Comparison of ENCODE assay signal across 21 cellular contexts in the genomic region with DNA sequence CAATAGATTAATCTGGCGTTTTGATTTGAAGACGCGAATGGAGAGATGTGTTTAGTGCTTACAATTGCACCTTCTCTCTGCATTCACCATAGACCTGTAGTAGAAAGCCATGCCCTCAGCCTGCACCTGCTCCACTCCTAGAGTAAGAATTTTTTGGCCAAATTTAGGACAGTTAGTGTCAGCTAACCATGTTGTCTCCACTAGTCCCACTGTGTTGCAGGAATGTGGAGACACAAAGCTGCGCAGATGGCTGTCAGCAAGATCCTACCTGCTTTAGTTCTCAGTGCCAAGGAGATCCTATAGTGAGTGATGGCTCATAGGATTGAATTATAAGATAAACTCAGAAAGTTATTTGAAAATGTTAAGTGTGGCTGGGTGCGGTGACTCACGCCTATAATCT. TPM values are rescaled to one million over a fixed set of nuclear protein-coding genes. Genes with fewer than 3 reads are reported as not detected.
DNase-seq lines count a peak whose midpoint lies in the region; ATAC-seq and TF ChIP-seq lines count a peak whose summit lies in the region.
"Had no signal": no experiment of that assay in that cellular context is flagged by ENCODE, and none has a peak within 500 bp of the region (broad histone marks: within the 10 kb centered on the region; RNA-seq: fewer than 3 reads in every experiment).

No MANE protein-coding gene starts in this region.

- intact Hi-C loops in activated CD4-positive, alpha-beta memory T cell treated with anti-CD3 and anti-CD28 coated beads for 36 hours (cut with micrococcal nuclease), result loop anchor here (10.0 kb wide), 1 partner anchor 732 kb away; a partner anchor contains a TSS

- no peaks in the 10 kb centered on the region for H3K9me3 Mint-ChIP-seq in activated CD4-positive, alpha-beta memory T cell treated with anti-CD3 and anti-CD28 coated beads for 36 hours
- H3K9me3 Mint-ChIP-seq in activated CD4-positive, alpha-beta memory T cell treated with anti-CD3 and anti-CD28 coated beads, Interleukin-2, amount 10 ng/mL, durations not matched to agents 7 days and 5 days, result no peaks in the 10 kb centered on the region
- H3K9me3 Mint-ChIP-seq: CD4-positive, alpha-beta memory T cell had no signal

- no peak for DNase-seq in activated CD4-positive, alpha-beta memory T cell treated with anti-CD3 and anti-CD28 coated beads for 36 hours
- DNase-seq in activated CD4-positive, alpha-beta memory T cell treated with anti-CD3 and anti-CD28 coated beads, Interleukin-2, amount 10 ng/mL, durations not matched to agents 7 days and 5 days, result no peak
- DNase-seq in G401 (ENCODE audit: low spot score) (peak; percentile 88), cerebellum (ENCODE audit: low spot score) (peak; percentile 75), osteoblast (ENCODE audit: insufficient read length, low spot score, missing footprints) (peak; percentile 37), SKM-1 (lab: John Stamatoyannopoulos, UW; ENCODE audit: unreplicated experiment) (no peak)
- DNase-seq: 8988T; ACHN; AML-193; BE2C; Calu3; CD4-positive, alpha-beta memory T cell; COR-L47; DMS53; DMS79 treated with DMSO at 0.1 percent for 48 hours; GOT3; H7; HCEC 1CT had no signal

- no peaks in the 10 kb centered on the region for H3K27me3 ChIP-seq in osteoblast (ENCODE audit: insufficient read depth, low read length)
- H3K27me3 ChIP-seq: BE2C; BLaER1 treated with 17β-estradiol and CSF1 and Interleukin-3, amounts not matched to agents 10 nM and 100 nM had no signal

- H3K4me3 Mint-ChIP-seq in activated CD4-positive, alpha-beta memory T cell treated with anti-CD3 and anti-CD28 coated beads for 36 hours, result no peak overlapping the region
- no peak overlapping the region for H3K4me3 Mint-ChIP-seq in activated CD4-positive, alpha-beta memory T cell treated with anti-CD3 and anti-CD28 coated beads, Interleukin-2, amount 10 ng/mL, durations not matched to agents 7 days and 5 days
- H3K4me3 Mint-ChIP-seq: CD4-positive, alpha-beta memory T cell had no signal

- H3K36me3 ChIP-seq in osteoblast (ENCODE audit: insufficient read depth, low read length), result no peaks in the 10 kb centered on the region
- H3K36me3 ChIP-seq: BE2C; BLaER1 treated with 17β-estradiol and CSF1 and Interleukin-3, amounts not matched to agents 10 nM and 100 nM had no signal

- H3K4me1 Mint-ChIP-seq in activated CD4-positive, alpha-beta memory T cell treated with anti-CD3 and anti-CD28 coated beads for 36 hours (ENCODE audit: low read depth), result peaks cover 32% of the 10 kb centered on the region
- H3K4me1 Mint-ChIP-seq in activated CD4-positive, alpha-beta memory T cell treated with anti-CD3 and anti-CD28 coated beads, Interleukin-2, amount 10 ng/mL, durations not matched to agents 7 days and 5 days, result peaks cover 29% of the 10 kb centered on the region

- H3K79me2 ChIP-seq in osteoblast (ENCODE audit: insufficient read depth, low read length), result no peaks in the 10 kb centered on the region

- peaks cover 8% of the 10 kb centered on the region for H3K4me1 ChIP-seq in osteoblast (ENCODE audit: insufficient read depth, low read length)

- no peaks in the 10 kb centered on the region for H3K9me3 ChIP-seq in osteoblast (ENCODE audit: low read depth, low read length)
- H3K9me3 ChIP-seq: A549; BE2C; BLaER1 treated with 17β-estradiol and CSF1 and Interleukin-3, amounts not matched to agents 10 nM and 100 nM had no signal

- CTCF ChIA-PET in activated CD4-positive, alpha-beta memory T cell treated with anti-CD3 and anti-CD28 coated beads for 36 hours (lab: Charles Lee), result interaction anchor here (0.6 kb wide), 1 partner anchor 579 kb away, joined by 3 read pairs; no protein-coding TSS in a partner anchor
- CTCF ChIA-PET in activated CD4-positive, alpha-beta memory T cell treated with anti-CD3 and anti-CD28 coated beads, Interleukin-2, amount 10 ng/mL, durations not matched to agents 7 days and 5 days (lab: Charles Lee), result interaction anchor here (0.6 kb wide), 1 partner anchor 36 kb away, joined by 3 read pairs; no protein-coding TSS in a partner anchor

- H4K20me1 ChIP-seq in osteoblast (ENCODE audit: insufficient read depth, low read length), result no peaks in the 10 kb centered on the region
- H4K20me1 ChIP-seq: BLaER1 treated with 17β-estradiol and CSF1 and Interleukin-3, amounts not matched to agents 10 nM and 100 nM had no signal

- in situ Hi-C loops in G401 (cut with HindIII; ENCODE audit: low sequenced_read_pairs), result no loop called here

- no peak overlapping the region for H2AFZ ChIP-seq in osteoblast (ENCODE audit: low read length)

- POLR2A ChIA-PET in activated CD4-positive, alpha-beta memory T cell treated with anti-CD3 and anti-CD28 coated beads for 36 hours (lab: Charles Lee), result no interaction called here
- POLR2A ChIA-PET in activated CD4-positive, alpha-beta memory T cell treated with anti-CD3 and anti-CD28 coated beads, Interleukin-2, amount 10 ng/mL, durations not matched to agents 7 days and 5 days (lab: Charles Lee), result no interaction called here

- H3K4me3 ChIP-seq in osteoblast (ENCODE audit: insufficient read depth, low read length), result no peak overlapping the region
- H3K4me3 ChIP-seq: A549; BLaER1 treated with 17β-estradiol and CSF1 and Interleukin-3, amounts not matched to agents 10 nM and 100 nM had no signal

- H3K27ac ChIP-seq in osteoblast (ENCODE audit: low read depth, low read length), result no peak overlapping the region
- H3K27ac ChIP-seq: A549 had no signal

- H3K36me3 Mint-ChIP-seq in activated CD4-positive, alpha-beta memory T cell treated with anti-CD3 and anti-CD28 coated beads for 36 hours, result no peaks in the 10 kb centered on the region
- no peaks in the 10 kb centered on the region for H3K36me3 Mint-ChIP-seq in activated CD4-positive, alpha-beta memory T cell treated with anti-CD3 and anti-CD28 coated beads, Interleukin-2, amount 10 ng/mL, durations not matched to agents 7 days and 5 days (ENCODE audit: low read depth)
- H3K36me3 Mint-ChIP-seq: CD4-positive, alpha-beta memory T cell had no signal

- no peak overlapping the region for H3K4me2 ChIP-seq in osteoblast (ENCODE audit: insufficient read depth, low read length)
- H3K4me2 ChIP-seq: A549 had no signal

- ATAC-seq in GM19351 (IDR thresholded peaks at IDR 0.05; ENCODE audit: unreplicated experiment), result no peak
- ATAC-seq: A549 had no signal

- no peak for TF ChIP-seq CTCF in osteoblast (IDR thresholded peaks at IDR 0.05; ENCODE audit: extremely low read depth, low read depth, low read length)

- no peaks in the 10 kb centered on the region for H3K27me3 Mint-ChIP-seq in activated CD4-positive, alpha-beta memory T cell treated with anti-CD3 and anti-CD28 coated beads for 36 hours
- no peaks in the 10 kb centered on the region for H3K27me3 Mint-ChIP-seq in activated CD4-positive, alpha-beta memory T cell treated with anti-CD3 and anti-CD28 coated beads, Interleukin-2, amount 10 ng/mL, durations not matched to agents 7 days and 5 days

- peak overlapping the region; percentile 42 for H3K27ac Mint-ChIP-seq in activated CD4-positive, alpha-beta memory T cell treated with anti-CD3 and anti-CD28 coated beads for 36 hours
- H3K27ac Mint-ChIP-seq in activated CD4-positive, alpha-beta memory T cell treated with anti-CD3 and anti-CD28 coated beads, Interleukin-2, amount 10 ng/mL, durations not matched to agents 7 days and 5 days, result no peak overlapping the region
- H3K27ac Mint-ChIP-seq: CD4-positive, alpha-beta memory T cell had no signal

RNA-seq across cellular contexts. Expression of a gene that starts 35.1 kb away (rescaled TPM):
- total RNA-seq in activated CD4-positive, alpha-beta memory T cell treated with anti-CD3 and anti-CD28 coated beads for 36 hours, result 1 to 10 TPM; 6.1 TPM
- 1 to 10 TPM in 1 of 2 experiments, under 1 TPM in 1; 0.93 to 1.6 TPM for total RNA-seq in activated CD4-positive, alpha-beta memory T cell treated with anti-CD3 and anti-CD28 coated beads, Interleukin-2, amount 10 ng/mL, durations not matched to agents 7 days and 5 days
- total RNA-seq in G401 (2014; rRNA removed; shearing (Covaris generic)), result 8.2 and 13.7 TPM in 2 replicates
- total RNA-seq in cerebellum (19.1 TPM), osteoblast (50.1 and 73.1 TPM in 2 replicates)

Comparison
In these comparisons a context has a peak if more than half of its experiments do, and no peak if none do; other contexts are left out.
1. DNase-seq: peak in G401 (single experiment), cerebellum (single experiment) and osteoblast (single experiment); none in activated CD4-positive, alpha-beta memory T cell treated with anti-CD3 and anti-CD28 coated beads for 36 hours (single experiment), activated CD4-positive, alpha-beta memory T cell treated with anti-CD3 and anti-CD28 coated beads, Interleukin-2, amount 10 ng/mL, durations not matched to agents 7 days and 5 days (single experiment) and SKM-1 (single experiment).